8 cellular contexts compared by ENCODE assay signal in the genomic region with DNA sequence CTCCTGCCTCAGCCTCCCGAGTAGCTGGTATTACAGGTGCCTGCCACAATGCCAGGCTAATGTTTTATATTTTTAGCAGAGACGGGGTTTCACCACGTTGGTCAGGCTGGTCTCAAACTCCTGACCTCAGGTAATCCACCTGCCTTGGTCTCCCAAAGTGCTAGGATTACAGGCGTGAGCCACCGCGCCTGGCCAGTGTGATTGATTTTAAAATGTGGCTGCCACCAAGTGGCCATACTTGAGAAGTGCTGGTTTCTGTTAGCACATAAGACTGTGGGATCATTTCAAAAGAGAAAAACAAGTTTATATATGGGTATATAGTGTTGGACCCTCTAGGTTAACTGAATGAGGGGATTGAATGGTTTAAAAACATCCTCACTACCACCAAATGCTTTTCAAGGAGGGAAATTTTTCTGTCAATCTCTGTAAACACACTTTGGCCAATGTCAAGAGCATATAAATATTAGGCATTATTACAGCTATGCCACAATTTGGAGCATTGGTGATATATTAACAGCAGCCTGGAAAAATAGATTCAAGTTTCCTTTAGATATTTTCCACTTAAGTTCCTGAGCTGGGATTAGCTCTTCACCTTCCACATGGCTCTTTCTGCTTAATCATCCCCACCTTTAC. TPM values are rescaled to one million over a fixed set of nuclear protein-coding genes. Genes with fewer than 3 reads are reported as not detected.
DNase-seq lines count a peak whose midpoint lies in the region; ATAC-seq and TF ChIP-seq lines count a peak whose summit lies in the region.

No MANE protein-coding gene starts in this region.

- peak; percentile 70 for DNase-seq in D341Med (ENCODE audit: low spot score)
- peak; percentile 41 to 62 for DNase-seq in Kasumi-1 (lab: John Stamatoyannopoulos, UW)
- DNase-seq in activated CD4-positive, alpha-beta T cell treated with anti-CD3 and anti-CD28 coated beads, Interleukin-2, amount 10 ng/mL, durations not matched to agents 24 days and 14 days: peak; percentile 82
- DNase-seq in erythroblast (lab: John Stamatoyannopoulos, UW): peak; percentile 63 to 73
- DNase-seq in natural killer cell treated with Interleukin-12 subunit alpha and Interleukin-12 subunit beta and Interleukin-15 and Interleukin-18, amount 100 ng/mL, for 72 hours (ENCODE audit: low spot score): peak; percentile 74
- DNase-seq in NOMO-1 treated with dmso at 0.1 percent for 144 hours (lab: John Stamatoyannopoulos, UW; ENCODE audit: unreplicated experiment): no peak

- H3K4me3 Mint-ChIP-seq in activated CD4-positive, alpha-beta T cell treated with anti-CD3 and anti-CD28 coated beads, Interleukin-2, amount 10 ng/mL, durations not matched to agents 24 days and 14 days: no peak overlapping the region
- no peak overlapping the region for H3K4me3 Mint-ChIP-seq in natural killer cell treated with Interleukin-12 subunit alpha and Interleukin-12 subunit beta and Interleukin-15 and Interleukin-18, amount 100 ng/mL, for 72 hours

- H3K27ac Mint-ChIP-seq in activated CD4-positive, alpha-beta T cell treated with anti-CD3 and anti-CD28 coated beads, Interleukin-2, amount 10 ng/mL, durations not matched to agents 24 days and 14 days: peak overlapping the region; percentile 73
- no peak overlapping the region for H3K27ac Mint-ChIP-seq in natural killer cell treated with Interleukin-12 subunit alpha and Interleukin-12 subunit beta and Interleukin-15 and Interleukin-18, amount 100 ng/mL, for 72 hours

- TF ChIP-seq POLR2A in erythroblast (IDR thresholded peaks at IDR 0.05; ENCODE audit: low read length): no peak

- peaks cover 9% of the 10 kb centered on the region for H3K4me1 Mint-ChIP-seq in activated CD4-positive, alpha-beta T cell treated with anti-CD3 and anti-CD28 coated beads, Interleukin-2, amount 10 ng/mL, durations not matched to agents 24 days and 14 days
- H3K4me1 Mint-ChIP-seq in natural killer cell treated with Interleukin-12 subunit alpha and Interleukin-12 subunit beta and Interleukin-15 and Interleukin-18, amount 100 ng/mL, for 72 hours (ENCODE audit: low read depth in 2 of 2): peaks cover 9 to 15% of the 10 kb centered on the region in 2 donors

- H3K9me3 Mint-ChIP-seq in activated CD4-positive, alpha-beta T cell treated with anti-CD3 and anti-CD28 coated beads, Interleukin-2, amount 10 ng/mL, durations not matched to agents 24 days and 14 days: no peaks in the 10 kb centered on the region
- no peaks in the 10 kb centered on the region for H3K9me3 Mint-ChIP-seq in natural killer cell treated with Interleukin-12 subunit alpha and Interleukin-12 subunit beta and Interleukin-15 and Interleukin-18, amount 100 ng/mL, for 72 hours

- ATAC-seq in natural killer cell treated with Interleukin-12 subunit alpha and Interleukin-12 subunit beta and Interleukin-15 and Interleukin-18, amount 100 ng/mL, for 72 hours: peak; percentile 51 to 61
- ATAC-seq in GM21360 (IDR thresholded peaks at IDR 0.05; ENCODE audit: unreplicated experiment) (no peak), GM19395 (IDR thresholded peaks at IDR 0.05; ENCODE audit: unreplicated experiment) (no peak)

- intact Hi-C loops in activated CD4-positive, alpha-beta T cell treated with anti-CD3 and anti-CD28 coated beads, Interleukin-2, amount 10 ng/mL, durations not matched to agents 24 days and 14 days (cut with micrococcal nuclease): no loop called here

- no peaks in the 10 kb centered on the region for H3K27me3 Mint-ChIP-seq in activated CD4-positive, alpha-beta T cell treated with anti-CD3 and anti-CD28 coated beads, Interleukin-2, amount 10 ng/mL, durations not matched to agents 24 days and 14 days
- H3K27me3 Mint-ChIP-seq in natural killer cell treated with Interleukin-12 subunit alpha and Interleukin-12 subunit beta and Interleukin-15 and Interleukin-18, amount 100 ng/mL, for 72 hours: no peaks in the 10 kb centered on the region

- H3K36me3 Mint-ChIP-seq in activated CD4-positive, alpha-beta T cell treated with anti-CD3 and anti-CD28 coated beads, Interleukin-2, amount 10 ng/mL, durations not matched to agents 24 days and 14 days (ENCODE audit: low read depth): peaks cover 73% of the 10 kb centered on the region
- H3K36me3 Mint-ChIP-seq in natural killer cell treated with Interleukin-12 subunit alpha and Interleukin-12 subunit beta and Interleukin-15 and Interleukin-18, amount 100 ng/mL, for 72 hours: peaks cover 35% of the 10 kb centered on the region

RNA-seq across cellular contexts. Expression of a gene that starts 13.5 kb away (rescaled TPM):
- 32.4 and 34.3 TPM in 2 replicates for total RNA-seq in activated CD4-positive, alpha-beta T cell treated with anti-CD3 and anti-CD28 coated beads, Interleukin-2, amount 10 ng/mL, durations not matched to agents 24 days and 14 days
- 10 to 100 TPM; 22.5 to 26.1 TPM for total RNA-seq in natural killer cell treated with Interleukin-12 subunit alpha and Interleukin-12 subunit beta and Interleukin-15 and Interleukin-18, amount 100 ng/mL, for 72 hours

RNA-seq across cellular contexts. Expression of a gene that starts 18.9 kb away (rescaled TPM):
- 109 and 111 TPM in 2 replicates for total RNA-seq in activated CD4-positive, alpha-beta T cell treated with anti-CD3 and anti-CD28 coated beads, Interleukin-2, amount 10 ng/mL, durations not matched to agents 24 days and 14 days
- 10 to 100 TPM; 79.3 to 95.8 TPM for total RNA-seq in natural killer cell treated with Interleukin-12 subunit alpha and Interleukin-12 subunit beta and Interleukin-15 and Interleukin-18, amount 100 ng/mL, for 72 hours

RNA-seq across cellular contexts. Expression of a gene that starts 34.9 kb away (rescaled TPM):
- 61.1 TPM in 2 replicates for total RNA-seq in activated CD4-positive, alpha-beta T cell treated with anti-CD3 and anti-CD28 coated beads, Interleukin-2, amount 10 ng/mL, durations not matched to agents 24 days and 14 days
- total RNA-seq in natural killer cell treated with Interleukin-12 subunit alpha and Interleukin-12 subunit beta and Interleukin-15 and Interleukin-18, amount 100 ng/mL, for 72 hours: 10 to 100 TPM; 68.0 to 72.2 TPM

Comparison
In these comparisons a context has a peak if more than half of its experiments do, and no peak if none do; other contexts are left out.
1. ATAC-seq: peak in natural killer cell treated with Interleukin-12 subunit alpha and Interleukin-12 subunit beta and Interleukin-15 and Interleukin-18, amount 100 ng/mL, for 72 hours (2 of 2); none in GM21360 (single experiment) and GM19395 (single experiment).